Comparison of ENCODE assay signal across 13 cellular contexts in genomic region chr2:222904557-222905258, GRCh38. TPM values are rescaled to one million over a fixed set of nuclear protein-coding genes. Genes with fewer than 3 reads are reported as not detected.
DNase-seq lines count a peak whose midpoint lies in the region; ATAC-seq and TF ChIP-seq lines count a peak whose summit lies in the region.
"Had no signal": no experiment of that assay in that cellular context is flagged by ENCODE, and none has a peak within 500 bp of the region (broad histone marks: within the 10 kb centered on the region; RNA-seq: fewer than 3 reads in every experiment).

No MANE protein-coding gene starts in this region.

- H3K36me3 ChIP-seq in RWPE2 (ENCODE audit: low read depth) = peaks cover 90% of the 10 kb centered on the region
- H3K36me3 ChIP-seq in trophoblast cell (ENCODE audit: control insufficient read depth in 1 of 2, insufficient read depth in 2 of 2, low read length in 2 of 2) = peaks cover 8 to 9% of the 10 kb centered on the region in 2 experiments
- H3K36me3 ChIP-seq: neural progenitor cell had no signal

- peaks cover 40% of the 10 kb centered on the region for H3K4me1 ChIP-seq in RWPE2 (ENCODE audit: insufficient read depth, poor library complexity, severe bottlenecking)
- peaks cover 13 to 17% of the 10 kb centered on the region in 2 experiments for H3K4me1 ChIP-seq in trophoblast cell (ENCODE audit: control insufficient read depth in 1 of 2, insufficient read depth in 2 of 2, low read length in 2 of 2)

- ATAC-seq in RWPE2 (ENCODE audit: low read depth) (no peak), esophagus mucosa (no peak), omental fat pad (ENCODE audit: low FRiP score) (no peak), natural killer cell (no peak)
- no peak for ATAC-seq in activated CD8-positive, alpha-beta T cell treated with anti-CD3 and anti-CD28 coated beads for 36 hours
- ATAC-seq: activated T-cell treated with anti-CD3 and anti-CD28 coated beads, Interleukin-2, amount 50 U/mL, for 72 hours had no signal

- H3K4me3 Mint-ChIP-seq in activated CD8-positive, alpha-beta T cell treated with anti-CD3 and anti-CD28 coated beads for 36 hours = no peak overlapping the region
- no peak overlapping the region for H3K4me3 Mint-ChIP-seq in natural killer cell
- H3K4me3 Mint-ChIP-seq: activated T-cell treated with anti-CD3 and anti-CD28 coated beads, Interleukin-2, amount 50 U/mL, for 72 hours; neural progenitor cell had no signal

- H3K27ac Mint-ChIP-seq in activated CD8-positive, alpha-beta T cell treated with anti-CD3 and anti-CD28 coated beads for 36 hours = no peak overlapping the region
- no peak overlapping the region for H3K27ac Mint-ChIP-seq in natural killer cell
- H3K27ac Mint-ChIP-seq: activated T-cell treated with anti-CD3 and anti-CD28 coated beads, Interleukin-2, amount 50 U/mL, for 72 hours; neural progenitor cell had no signal

- TF ChIP-seq CTCF in AG09319 (IDR thresholded peaks at IDR 0.05; ENCODE audit: low read depth, low read length) (no peak), RWPE2 (IDR thresholded peaks at IDR 0.05; ENCODE audit: poor library complexity, severe bottlenecking) (no peak), epithelial cell of esophagus (IDR thresholded peaks at IDR 0.05; ENCODE audit: insufficient read depth, low read depth, low read length, missing control alignments) (no peak), omental fat pad (IDR thresholded peaks at IDR 0.05) (no peak), natural killer cell (IDR thresholded peaks at IDR 0.05) (no peak)
- no peak for TF ChIP-seq CTCF in activated CD8-positive, alpha-beta T cell treated with anti-CD3 and anti-CD28 coated beads for 36 hours (IDR thresholded peaks at IDR 0.05)

- POLR2A ChIA-PET in activated CD8-positive, alpha-beta T cell treated with anti-CD3 and anti-CD28 coated beads for 36 hours (lab: Charles Lee) = no interaction called here

- H3K79me2 ChIP-seq in trophoblast cell (ENCODE audit: control insufficient read depth, insufficient read depth, low read length, poor library complexity) = peaks cover 4% of the 10 kb centered on the region

- no peak overlapping the region for H3K23ac ChIP-seq in trophoblast cell (ENCODE audit: low read length)

- H3K4ac ChIP-seq in trophoblast cell (ENCODE audit: low read depth, low read length) = peak overlapping the region; percentile 65

- no peak overlapping the region for H4K91ac ChIP-seq in trophoblast cell (ENCODE audit: low read depth, low read length)

- H3K9ac ChIP-seq in trophoblast cell (ENCODE audit: low read length) = no peak overlapping the region
- H3K9ac ChIP-seq: neural progenitor cell had no signal

- H3K27ac ChIP-seq in RWPE2 (ENCODE audit: poor library complexity, severe bottlenecking) (peak overlapping the region; percentile 55), trophoblast cell (ENCODE audit: low read depth, low read length) (no peak overlapping the region)
- H3K27ac ChIP-seq: neural progenitor cell had no signal

- H3K4me3 ChIP-seq in RWPE2 (ENCODE audit: severe bottlenecking) (no peak overlapping the region), epithelial cell of esophagus (ENCODE audit: low read length) (no peak overlapping the region), trophoblast cell (ENCODE audit: low read depth, low read length) (no peak overlapping the region)
- H3K4me3 ChIP-seq: neural progenitor cell had no signal

- no peak overlapping the region for H2AK5ac ChIP-seq in trophoblast cell (ENCODE audit: low read length)

- CTCF ChIA-PET in activated CD8-positive, alpha-beta T cell treated with anti-CD3 and anti-CD28 coated beads for 36 hours (lab: Charles Lee) = interaction anchor here (0.9 to 1.7 kb wide), 4 partner anchors 15 to 202 kb away, joined by 3 to 6 read pairs (median 4); no protein-coding TSS in a partner anchor

- H2BK5ac ChIP-seq in trophoblast cell (ENCODE audit: low read depth, low read length, poor library complexity) = no peak overlapping the region

- H3K9me3 ChIP-seq in RWPE2 (ENCODE audit: severe bottlenecking) = no peaks in the 10 kb centered on the region
- no peaks in the 10 kb centered on the region for H3K9me3 ChIP-seq in trophoblast cell (ENCODE audit: insufficient read depth, low read depth, low read length)

- H2BK12ac ChIP-seq in trophoblast cell (ENCODE audit: low read length) = no peak overlapping the region

- no peak overlapping the region for H3K14ac ChIP-seq in trophoblast cell (ENCODE audit: low read length)

- H3K18ac ChIP-seq in trophoblast cell (ENCODE audit: low read length) = no peak overlapping the region

- H3K4me1 Mint-ChIP-seq in activated CD8-positive, alpha-beta T cell treated with anti-CD3 and anti-CD28 coated beads for 36 hours (ENCODE audit: low read depth) = peaks cover 31% of the 10 kb centered on the region
- peaks cover 38 to 43% of the 10 kb centered on the region in 2 donors for H3K4me1 Mint-ChIP-seq in natural killer cell

- H3K27me3 Mint-ChIP-seq in activated CD8-positive, alpha-beta T cell treated with anti-CD3 and anti-CD28 coated beads for 36 hours = no peaks in the 10 kb centered on the region
- no peaks in the 10 kb centered on the region for H3K27me3 Mint-ChIP-seq in natural killer cell (ENCODE audit: low read depth in 2 of 2)

- H2AFZ ChIP-seq in trophoblast cell (ENCODE audit: insufficient read depth, low read length, poor library complexity) = no peak overlapping the region
- H2AFZ ChIP-seq: neural progenitor cell had no signal

- no peak overlapping the region for H4K8ac ChIP-seq in trophoblast cell (ENCODE audit: low read depth, low read length)

- no peak overlapping the region for H4K12ac ChIP-seq in trophoblast cell (ENCODE audit: low read depth, low read length)

- no peaks in the 10 kb centered on the region for H3K79me1 ChIP-seq in trophoblast cell (ENCODE audit: low read length)

- peaks cover 17% of the 10 kb centered on the region for H3K36me3 Mint-ChIP-seq in activated CD8-positive, alpha-beta T cell treated with anti-CD3 and anti-CD28 coated beads for 36 hours (ENCODE audit: low read depth)
- no peaks in the 10 kb centered on the region for H3K36me3 Mint-ChIP-seq in natural killer cell

- H2BK120ac ChIP-seq in trophoblast cell (ENCODE audit: insufficient read depth, low read length, poor library complexity) = no peak overlapping the region

- no peaks in the 10 kb centered on the region for H3K9me3 Mint-ChIP-seq in activated CD8-positive, alpha-beta T cell treated with anti-CD3 and anti-CD28 coated beads for 36 hours
- H3K9me3 Mint-ChIP-seq in natural killer cell = no peaks in the 10 kb centered on the region
- H3K9me3 Mint-ChIP-seq: activated T-cell treated with anti-CD3 and anti-CD28 coated beads, Interleukin-2, amount 50 U/mL, for 72 hours had no signal

- DNase-seq in AG09319 (ENCODE audit: extremely low read depth, low read depth) (peak; percentile 77), RWPE2 (ENCODE audit: low spot score) (no peak), epithelial cell of esophagus (ENCODE audit: low read depth) (peak; percentile 32), trophoblast cell (no peak), omental fat pad (ENCODE audit: low spot score) (no peak), natural killer cell (no peak)
- DNase-seq in activated CD8-positive, alpha-beta T cell treated with anti-CD3 and anti-CD28 coated beads for 36 hours = no peak
- DNase-seq: activated CD4-positive, CD25-positive, alpha-beta regulatory T cell treated with anti-CD3 and anti-CD28 coated beads, Interleukin-2, amount 50 U/mL, for 72 hours; activated T-cell treated with anti-CD3 and anti-CD28 coated beads, Interleukin-2, amount 50 U/mL, for 72 hours; NCI-H2081 treated with DMSO at 0.1 percent for 48 hours; stimulated activated CD4-positive, alpha-beta T cell treated with anti-CD3 and anti-CD28 coated beads, Interleukin-15, amount 100 ng/mL, for 24 hours had no signal

- no peaks in the 10 kb centered on the region for H3K27me3 ChIP-seq in RWPE2 (ENCODE audit: insufficient read depth, poor library complexity, severe bottlenecking)
- H3K27me3 ChIP-seq in trophoblast cell (ENCODE audit: insufficient read depth, low read length) = no peaks in the 10 kb centered on the region
- H3K27me3 ChIP-seq: neural progenitor cell had no signal

- WGBS in trophoblast cell (ENCODE audit: extremely low coverage, insufficient coverage, insufficient read length) = no CpG with 5 or more reads among the region's 2 CpGs

- intact Hi-C loops in activated CD8-positive, alpha-beta T cell treated with anti-CD3 and anti-CD28 coated beads for 36 hours (cut with micrococcal nuclease) = loop anchor here (5.0 kb wide), 1 partner anchor 107 kb away; no protein-coding TSS in a partner anchor
- intact Hi-C loops in natural killer cell (cut with micrococcal nuclease) = loop anchor here (10.0 kb wide), 1 partner anchor 110 kb away; no protein-coding TSS in a partner anchor

- H3K4me2 ChIP-seq in trophoblast cell (ENCODE audit: low read length) = no peak overlapping the region
- H3K4me2 ChIP-seq: neural progenitor cell had no signal

RNA-seq across cellular contexts. Expression of gene ACSL3, which starts 43.9 kb away (rescaled TPM):
- polyA plus RNA-seq in trophoblast cell (2013) = 119 and 124 TPM in 2 replicates
- total RNA-seq in esophagus mucosa = 125 TPM
- total RNA-seq in activated CD8-positive, alpha-beta T cell treated with anti-CD3 and anti-CD28 coated beads for 36 hours = 10 to 100 TPM; 43.8 to 44.6 TPM
- 10 to 100 TPM; 42.4 to 72.2 (median 62.2) TPM for total RNA-seq in omental fat pad
- total RNA-seq in natural killer cell = 10 to 100 TPM; 55.4 to 86.6 (median 66.7) TPM

Comparison
In these comparisons a context has a peak if more than half of its experiments do, and no peak if none do; other contexts are left out.
1. DNase-seq: peak in AG09319 (single experiment) and epithelial cell of esophagus (single experiment); none in RWPE2 (single experiment), trophoblast cell (0 of 2), activated CD8-positive, alpha-beta T cell treated with anti-CD3 and anti-CD28 coated beads for 36 hours (single experiment), omental fat pad (single experiment) and natural killer cell (single experiment).